Comparison of ENCODE assay signal across 12 cellular contexts in the genomic region with DNA sequence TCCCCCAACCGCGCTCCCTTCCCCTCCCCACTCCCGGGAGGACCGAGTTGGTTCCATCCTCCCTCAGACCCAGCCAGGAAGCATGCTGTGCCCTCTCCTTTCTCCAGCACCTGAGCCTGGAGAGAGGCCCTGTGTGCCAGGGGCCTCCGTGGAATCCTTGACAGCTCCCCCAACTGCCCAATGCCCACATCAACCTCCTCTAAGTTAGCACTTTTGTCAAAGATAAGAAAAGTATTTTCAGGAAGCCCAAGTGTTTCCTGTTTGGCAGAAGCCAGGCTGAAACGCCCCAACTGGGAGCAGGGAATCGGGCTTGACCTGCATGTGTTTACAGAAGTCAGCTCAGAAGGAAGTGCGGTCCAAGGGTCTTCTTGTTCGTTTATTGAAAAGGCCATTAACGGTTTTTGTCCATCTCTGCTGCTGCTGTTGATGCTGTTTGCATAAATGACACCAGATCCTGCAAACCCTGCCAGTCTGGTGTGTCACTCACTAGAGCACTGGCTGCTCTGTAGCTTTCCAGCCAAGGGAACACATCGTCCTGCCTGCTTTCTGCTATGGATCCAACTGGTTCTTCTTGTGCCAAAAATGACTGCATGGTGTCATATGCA. TPM values are rescaled to one million over a fixed set of nuclear protein-coding genes. Genes with fewer than 3 reads are reported as not detected.
DNase-seq lines count a peak whose midpoint lies in the region; ATAC-seq, FAIRE-seq and TF ChIP-seq lines count a peak whose summit lies in the region.
"Had no signal": no experiment of that assay in that cellular context is flagged by ENCODE, and none has a peak within 500 bp of the region (broad histone marks: within the 10 kb centered on the region; RNA-seq: fewer than 3 reads in every experiment).

No MANE protein-coding gene starts in this region.

- POLR2A ChIA-PET in HepG2 (lab: Yijun Ruan, JAX), result no interaction called here
- POLR2A ChIA-PET in A673 (lab: Charles Lee; ENCODE audit: low non-redundant PET), result no interaction called here

- BruUV-seq in HepG2 (replicated peaks; lab: Mats Ljungman, UMichigan) (no TSS peak), A673 (replicated peaks; lab: Mats Ljungman, UMichigan) (no TSS peak)

- H3K4me1 ChIP-seq in liver (ENCODE audit: control insufficient read depth in 4 of 4, insufficient read depth in 4 of 4, low read length in 3 of 4), result no peaks in the 10 kb centered on the region
- H3K4me1 ChIP-seq in HepG2 (ENCODE audit: insufficient read depth, low read length), result peaks cover 6% of the 10 kb centered on the region; the same call in 1 of the 2 replicates
- peaks cover 9% of the 10 kb centered on the region for H3K4me1 ChIP-seq in A673 (ENCODE audit: insufficient read depth, low read length, poor library complexity, severe bottlenecking)

- H3K36me3 ChIP-seq in liver (ENCODE audit: control insufficient read depth in 4 of 4, insufficient read depth in 3 of 4, low read depth in 1 of 4, low read length in 3 of 4), result no peaks in the 10 kb centered on the region
- no peaks in the 10 kb centered on the region for H3K36me3 ChIP-seq in HepG2 (replicated peaks in 1 of 2; ENCODE audit: control insufficient read depth in 1 of 2, insufficient read depth in 2 of 2, low read length in 2 of 2)
- H3K36me3 ChIP-seq in A673 (ENCODE audit: insufficient read depth, low read length, poor library complexity, severe bottlenecking), result no peaks in the 10 kb centered on the region

- WGBS in liver, result 37% methylated on average over 11 of the region's 11 CpGs
- WGBS in HepG2 (ENCODE audit: low lambda C conversion rate), result 19% methylated on average over 11 of the region's 11 CpGs

- H3K4me3 Mint-ChIP-seq in nephron progenitor cell, result no peak overlapping the region
- H3K4me3 Mint-ChIP-seq: endodermal cell, memory B cell had no signal

- in situ Hi-C loops in HepG2 (cut with HindIII; ENCODE audit: extremely low pct_ligation_motif_present, low pct_unique_long_range_greater_than_20kb), result no loop called here

- no peak overlapping the region for H3K4me3 ChIP-seq in liver (ENCODE audit: low read depth in 1 of 3, low read length in 3 of 3)
- H3K4me3 ChIP-seq in HepG2 (replicated peaks in 1 of 3; ENCODE audit: insufficient read depth in 1 of 3, low read depth in 2 of 3, low read length in 3 of 3), result no peak overlapping the region
- no peak overlapping the region for H3K4me3 ChIP-seq in A673 (ENCODE audit: low read depth, low read length, poor library complexity, severe bottlenecking)
- H3K4me3 ChIP-seq: skin epidermis had no signal

- no peak for FAIRE-seq in HepG2 (lab: Jason Lieb, UNC)
- FAIRE-seq in RCC 7860 (lab: Jason Lieb, UNC), result no peak

- H3K36me3 Mint-ChIP-seq in nephron progenitor cell (ENCODE audit: low read depth), result no peaks in the 10 kb centered on the region
- H3K36me3 Mint-ChIP-seq: memory B cell had no signal

- H3K27ac ChIP-seq in liver (ENCODE audit: low read depth in 1 of 2, low read length in 2 of 2), result peak overlapping the region in 1 of 2 donors; percentile 14
- H3K27ac ChIP-seq in HepG2 (ENCODE audit: extremely low read length, insufficient read depth, low read length), result no peak overlapping the region
- H3K27ac ChIP-seq in A673 (ENCODE audit: low read depth, low read length, poor library complexity, severe bottlenecking), result no peak overlapping the region

- ATAC-seq in HepG2, result no peak
- no peak for ATAC-seq in HG02981 (IDR thresholded peaks at IDR 0.05; ENCODE audit: unreplicated experiment)

- peaks cover 4% of the 10 kb centered on the region for H3K27me3 Mint-ChIP-seq in nephron progenitor cell (ENCODE audit: low read depth, poor library complexity)

- CTCF ChIA-PET in HepG2 (lab: Yijun Ruan, JAX; ENCODE audit: low intra/inter-chr PET ratio, low total read pairs), result no interaction called here
- CTCF ChIA-PET in A673 (lab: Charles Lee), result no interaction called here

- peaks cover 2% of the 10 kb centered on the region; the same call in 1 of the 2 replicates for H4K20me1 ChIP-seq in HepG2 (ENCODE audit: insufficient read depth, low read length)

- TF ChIP-seq CTCF in liver (IDR thresholded peaks at IDR 0.05; ENCODE audit: low read depth, low read length, missing input control) (no peak), HepG2 (CRISPR knock-in tag; IDR thresholded peaks at IDR 0.05) (no peak), nephron progenitor cell (IDR thresholded peaks at IDR 0.05) (no peak), A673 (conservative IDR thresholded peaks at IDR 0.05; ENCODE audit: low read depth, low read length) (no peak)

- H3K27ac Mint-ChIP-seq in nephron progenitor cell, result peak overlapping the region; percentile 24
- H3K27ac Mint-ChIP-seq: endodermal cell, memory B cell had no signal

- peaks cover 60% of the 10 kb centered on the region for H3K4me1 Mint-ChIP-seq in nephron progenitor cell
- H3K4me1 Mint-ChIP-seq: endodermal cell, memory B cell had no signal

- H2AFZ ChIP-seq in HepG2 (ENCODE audit: low read length), result no peak overlapping the region

- no peaks in the 10 kb centered on the region for H3K79me2 ChIP-seq in HepG2 (ENCODE audit: insufficient read depth, low read length)

- TF ChIP-seq POLR2A in HepG2 (IDR thresholded peaks at IDR 0.05; ENCODE audit: insufficient read depth in 1 of 2, low read depth in 2 of 2, low read length in 2 of 2), result no peak

- H3K9me3 ChIP-seq in liver (ENCODE audit: control insufficient read depth in 4 of 4, low read length in 3 of 4), result no peaks in the 10 kb centered on the region
- H3K9me3 ChIP-seq in HepG2 (ENCODE audit: low read length), result no peaks in the 10 kb centered on the region
- H3K9me3 ChIP-seq in A673 (ENCODE audit: low read depth, low read length, poor library complexity, severe bottlenecking), result no peaks in the 10 kb centered on the region

- peaks cover 6% of the 10 kb centered on the region for H3K9me3 Mint-ChIP-seq in nephron progenitor cell
- H3K9me3 Mint-ChIP-seq: memory B cell had no signal

- DNase-seq in HepG2 (ENCODE audit: low spot score) (no peak), fibroblast of gingiva (ENCODE audit: low read depth) (peak; percentile 80), nephron progenitor cell (no peak), AML-193 (lab: John Stamatoyannopoulos, UW) (no peak), RCC 7860 (ENCODE audit: low spot score) (no peak), A673 (ENCODE audit: low spot score) (no peak)
- DNase-seq: activated gamma-delta T cell treated with Interleukin-2 at 50 U/mL for 16 hours, endodermal cell had no signal

- H3K4me2 ChIP-seq in HepG2 (ENCODE audit: low read depth, low read length), result no peak overlapping the region

- TF ChIP-seq RAD21 in liver (IDR thresholded peaks at IDR 0.05) (peak in 1 of 2 donors; percentile 9), HepG2 (CRISPR knock-in tag; IDR thresholded peaks at IDR 0.05) (no peak)

- H3K27me3 ChIP-seq in liver (ENCODE audit: control insufficient read depth in 4 of 4, insufficient read depth in 4 of 4, low read length in 3 of 4) (peaks cover 0 to 3% (median 0%) of the 10 kb centered on the region in 4 donors), HepG2 (ENCODE audit: control insufficient read depth in 1 of 2, insufficient read depth in 2 of 2, low read length in 2 of 2) (peaks cover 2 to 61% of the 10 kb centered on the region in 2 experiments; a peak in 4 of 5 replicates), A673 (replicated peaks; ENCODE audit: insufficient read depth, low read depth, low read length, poor library complexity) (no peaks in the 10 kb centered on the region)

- intact Hi-C loops in HepG2 (cut with micrococcal nuclease; ENCODE audit: unreplicated experiment) (no loop called here), A673 (cut with micrococcal nuclease; ENCODE audit: unreplicated experiment) (no loop called here)

- TF ChIP-seq EP300 in HepG2 (IDR thresholded peaks at IDR 0.05; ENCODE audit: low read depth in 2 of 2, low read length in 2 of 2) (no peak), HepG2 (CRISPR knock-in tag; IDR thresholded peaks at IDR 0.05; ENCODE audit: borderline replicate concordance) (no peak)

- H3K9ac ChIP-seq in liver (ENCODE audit: low read depth in 1 of 2, low read length in 2 of 2) (no peak overlapping the region), HepG2 (ENCODE audit: insufficient read depth, low read depth, low read length) (no peak overlapping the region)

RNA-seq across cellular contexts. Expression of gene COL6A3, which starts 35.3 kb away (rescaled TPM):
- total RNA-seq in liver (10 to 100 TPM; 24.9 to 28.7 TPM), HepG2 (2016; rRNA removed; fragmentation: Illumina TruSeq; extraction: Trizol) (not detected in 2 replicates), A673 (2021) (0.86 and 2.2 TPM in 2 replicates)
- polyA plus RNA-seq in liver (10 to 100 TPM in 1 of 2 donors, 1 to 10 TPM in 1; 1.7 to 10.1 TPM), HepG2 (2011; rRNA removed) (0.01 and 0.03 TPM in 2 replicates)
- not detected in 2 replicates for total RNA-seq in HepG2 (2016; cell fraction: cytosol; rRNA removed; fragmentation: Illumina TruSeq; extraction: Trizol; ENCODE audit: low read depth)
- not detected in 2 replicates for total RNA-seq in HepG2 (2016; cell fraction: insoluble cytoplasmic fraction; rRNA removed; fragmentation: Illumina TruSeq; extraction: Trizol)
- total RNA-seq in HepG2 (2016; cell fraction: membrane; rRNA removed; fragmentation: Illumina TruSeq; extraction: Trizol), result not detected in 2 replicates
- not detected in 2 replicates for total RNA-seq in HepG2 (2016; cell fraction: nucleus; rRNA removed; fragmentation: Illumina TruSeq; extraction: Trizol)
- under 0.01 and 0.01 TPM in 2 replicates for polyA plus RNA-seq in HepG2 (2011; cell fraction: cytosol; rRNA removed)
- polyA plus RNA-seq in HepG2 (2011; cell fraction: nucleus; rRNA removed), result 0.10 and 0.12 TPM in 2 replicates
- polyA plus RNA-seq in HepG2 (2012), result 0.09 TPM in 1 of 2 replicates, not detected in the other
- polyA plus RNA-seq in HepG2 (2016; cell fraction: cytosol; fragmentation: Illumina TruSeq; extraction: Trizol; ENCODE audit: low read depth), result not detected in 2 replicates
- polyA plus RNA-seq in HepG2 (2016; cell fraction: insoluble cytoplasmic fraction; fragmentation: Illumina TruSeq; extraction: Trizol; ENCODE audit: low read depth), result not detected in 2 replicates
- not detected in 2 replicates for polyA plus RNA-seq in HepG2 (2016; cell fraction: membrane; fragmentation: Illumina TruSeq; extraction: Trizol; ENCODE audit: low read depth)
- not detected in 2 replicates for polyA plus RNA-seq in HepG2 (2016; cell fraction: nucleus; fragmentation: Illumina TruSeq; extraction: Trizol; ENCODE audit: insufficient read depth, low read depth)
- 0.02 and 0.06 TPM in 2 replicates for polyA minus RNA-seq in HepG2 (2011; rRNA and poly(A)+ RNA removed; ENCODE audit: low replicate concordance)
- polyA minus RNA-seq in HepG2 (2011; cell fraction: cytosol; rRNA and poly(A)+ RNA removed), result not detected in 2 replicates
- polyA minus RNA-seq in HepG2 (2011; cell fraction: nucleus; rRNA and poly(A)+ RNA removed), result under 0.01 TPM in 1 of 2 replicates, not detected in the other

RNA-seq across cellular contexts. Expression of gene MLPH, which starts 37.8 kb away (rescaled TPM):
- total RNA-seq in liver (10 to 100 TPM in 1 of 2 donors, 1 to 10 TPM in 1; 1.6 to 22.6 TPM), HepG2 (2016; rRNA removed; fragmentation: Illumina TruSeq; extraction: Trizol) (not detected in 2 replicates), A673 (2021) (0.26 TPM in 1 of 2 replicates, not detected in the other)
- polyA plus RNA-seq in liver (10 to 100 TPM; 22.1 to 25.9 TPM), HepG2 (2011; rRNA removed) (0.12 and 0.27 TPM in 2 replicates)
- total RNA-seq in HepG2 (2016; cell fraction: cytosol; rRNA removed; fragmentation: Illumina TruSeq; extraction: Trizol; ENCODE audit: low read depth), result not detected in 2 replicates
- not detected in 2 replicates for total RNA-seq in HepG2 (2016; cell fraction: insoluble cytoplasmic fraction; rRNA removed; fragmentation: Illumina TruSeq; extraction: Trizol)
- not detected in 2 replicates for total RNA-seq in HepG2 (2016; cell fraction: membrane; rRNA removed; fragmentation: Illumina TruSeq; extraction: Trizol)
- not detected in 2 replicates for total RNA-seq in HepG2 (2016; cell fraction: nucleus; rRNA removed; fragmentation: Illumina TruSeq; extraction: Trizol)
- 0.10 TPM in 1 of 2 replicates, not detected in the other for polyA plus RNA-seq in HepG2 (2011; cell fraction: cytosol; rRNA removed)
- 0.88 and 1.00 TPM in 2 replicates for polyA plus RNA-seq in HepG2 (2011; cell fraction: nucleus; rRNA removed)
- polyA plus RNA-seq in HepG2 (2012), result 0.17 and 0.28 TPM in 2 replicates
- not detected in 2 replicates for polyA plus RNA-seq in HepG2 (2016; cell fraction: cytosol; fragmentation: Illumina TruSeq; extraction: Trizol; ENCODE audit: low read depth)
- not detected in 2 replicates for polyA plus RNA-seq in HepG2 (2016; cell fraction: insoluble cytoplasmic fraction; fragmentation: Illumina TruSeq; extraction: Trizol; ENCODE audit: low read depth)
- not detected in 2 replicates for polyA plus RNA-seq in HepG2 (2016; cell fraction: membrane; fragmentation: Illumina TruSeq; extraction: Trizol; ENCODE audit: low read depth)
- not detected in 2 replicates for polyA plus RNA-seq in HepG2 (2016; cell fraction: nucleus; fragmentation: Illumina TruSeq; extraction: Trizol; ENCODE audit: insufficient read depth, low read depth)
- 1.0 TPM in 1 of 2 replicates, not detected in the other for polyA minus RNA-seq in HepG2 (2011; rRNA and poly(A)+ RNA removed; ENCODE audit: low replicate concordance)
- polyA minus RNA-seq in HepG2 (2011; cell fraction: cytosol; rRNA and poly(A)+ RNA removed), result not detected in 2 replicates
- not detected in 2 replicates for polyA minus RNA-seq in HepG2 (2011; cell fraction: nucleus; rRNA and poly(A)+ RNA removed)
